Comparison of ENCODE assay signal across 1 cellular context in the genomic region with DNA sequence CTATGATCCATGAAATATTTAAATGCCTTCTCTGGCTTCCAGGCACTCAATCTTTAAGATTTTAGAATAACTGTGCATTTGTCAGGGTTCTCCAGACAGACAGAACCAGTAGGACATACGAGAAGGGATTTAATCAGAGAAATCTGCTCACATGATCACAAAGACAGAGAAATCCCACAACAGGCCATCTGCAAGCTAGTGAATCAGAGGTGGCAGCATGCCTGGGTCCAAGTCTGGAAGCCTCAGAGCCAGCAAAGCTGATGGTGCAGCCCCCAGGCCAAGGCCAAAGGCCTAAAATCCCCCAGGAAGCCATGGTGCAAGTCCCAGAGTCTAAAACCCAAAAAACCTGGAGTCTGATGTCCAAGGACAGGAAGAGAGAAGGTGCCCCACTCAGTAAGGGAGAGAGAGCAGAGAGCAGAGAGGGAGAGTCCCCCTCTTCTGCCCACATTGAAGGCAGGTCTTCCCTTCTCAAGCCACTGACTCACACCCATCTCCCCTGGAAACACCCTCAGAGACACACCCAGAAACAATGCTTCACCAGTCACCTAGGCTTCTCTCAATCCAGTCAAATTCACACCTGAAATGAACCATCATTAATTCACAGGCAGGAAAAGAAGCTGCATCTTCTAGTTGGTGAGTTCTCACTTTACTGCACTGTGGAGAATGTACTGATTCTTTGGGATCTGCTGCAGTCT.
TF ChIP-seq lines count a peak whose summit lies in the region.

No MANE protein-coding gene starts in this region.

TF ChIP-seq in SK-N-SH treated with all-trans-retinoic acid at 6 μM for 48 hours, 23 proteins besides CTCF, POLR2A, EP300 and RAD21:
- TF ChIP-seq ZNF70 (CRISPR knock-in tag; IDR thresholded peaks at IDR 0.05) (no peak), PPARA (CRISPR knock-in tag; IDR thresholded peaks at IDR 0.05; ENCODE audit: borderline replicate concordance) (no peak), TOX (CRISPR knock-in tag; IDR thresholded peaks at IDR 0.05; ENCODE audit: borderline replicate concordance) (no peak), ZFP30 (CRISPR knock-in tag; IDR thresholded peaks at IDR 0.05) (no peak), CSDC2 (CRISPR knock-in tag; IDR thresholded peaks at IDR 0.05) (no peak), SNAI2 (CRISPR knock-in tag; IDR thresholded peaks at IDR 0.05) (no peak), TCF4 (CRISPR knock-in tag; IDR thresholded peaks at IDR 0.05; ENCODE audit: borderline replicate concordance) (no peak), ARNTL (CRISPR knock-in tag; IDR thresholded peaks at IDR 0.05; ENCODE audit: borderline replicate concordance, low read depth) (no peak), ESRRG (CRISPR knock-in tag; IDR thresholded peaks at IDR 0.05) (no peak), ZFP3 (CRISPR knock-in tag; IDR thresholded peaks at IDR 0.05) (no peak), ZNF565 (CRISPR knock-in tag; conservative IDR thresholded peaks at IDR 0.05; ENCODE audit: low read depth) (no peak), ZNF8 (CRISPR knock-in tag; IDR thresholded peaks at IDR 0.05) (no peak), BACH2 (CRISPR knock-in tag; IDR thresholded peaks at IDR 0.05; ENCODE audit: borderline replicate concordance) (no peak)
- TF ChIP-seq, protein P1, sequence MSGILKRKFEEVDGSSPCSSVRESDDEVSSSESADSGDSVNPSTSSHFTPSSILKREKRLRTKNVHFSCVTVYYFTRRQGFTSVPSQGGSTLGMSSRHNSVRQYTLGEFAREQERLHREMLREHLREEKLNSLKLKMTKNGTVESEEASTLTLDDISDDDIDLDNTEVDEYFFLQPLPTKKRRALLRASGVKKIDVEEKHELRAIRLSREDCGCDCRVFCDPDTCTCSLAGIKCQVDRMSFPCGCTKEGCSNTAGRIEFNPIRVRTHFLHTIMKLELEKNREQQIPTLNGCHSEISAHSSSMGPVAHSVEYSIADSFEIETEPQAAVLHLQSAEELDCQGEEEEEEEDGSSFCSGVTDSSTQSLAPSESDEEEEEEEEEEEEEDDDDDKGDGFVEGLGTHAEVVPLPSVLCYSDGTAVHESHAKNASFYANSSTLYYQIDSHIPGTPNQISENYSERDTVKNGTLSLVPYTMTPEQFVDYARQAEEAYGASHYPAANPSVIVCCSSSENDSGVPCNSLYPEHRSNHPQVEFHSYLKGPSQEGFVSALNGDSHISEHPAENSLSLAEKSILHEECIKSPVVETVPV (CRISPR knock-in tag; IDR thresholded peaks at IDR 0.05), result no peak
- TF ChIP-seq, protein P2, sequence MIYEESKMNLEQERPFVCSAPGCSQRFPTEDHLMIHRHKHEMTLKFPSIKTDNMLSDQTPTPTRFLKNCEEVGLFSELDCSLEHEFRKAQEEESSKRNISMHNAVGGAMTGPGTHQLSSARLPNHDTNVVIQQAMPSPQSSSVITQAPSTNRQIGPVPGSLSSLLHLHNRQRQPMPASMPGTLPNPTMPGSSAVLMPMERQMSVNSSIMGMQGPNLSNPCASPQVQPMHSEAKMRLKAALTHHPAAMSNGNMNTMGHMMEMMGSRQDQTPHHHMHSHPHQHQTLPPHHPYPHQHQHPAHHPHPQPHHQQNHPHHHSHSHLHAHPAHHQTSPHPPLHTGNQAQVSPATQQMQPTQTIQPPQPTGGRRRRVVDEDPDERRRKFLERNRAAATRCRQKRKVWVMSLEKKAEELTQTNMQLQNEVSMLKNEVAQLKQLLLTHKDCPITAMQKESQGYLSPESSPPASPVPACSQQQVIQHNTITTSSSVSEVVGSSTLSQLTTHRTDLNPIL (CRISPR knock-in tag; IDR thresholded peaks at IDR 0.05; ENCODE audit: low read depth), result no peak
- TF ChIP-seq, protein P3, sequence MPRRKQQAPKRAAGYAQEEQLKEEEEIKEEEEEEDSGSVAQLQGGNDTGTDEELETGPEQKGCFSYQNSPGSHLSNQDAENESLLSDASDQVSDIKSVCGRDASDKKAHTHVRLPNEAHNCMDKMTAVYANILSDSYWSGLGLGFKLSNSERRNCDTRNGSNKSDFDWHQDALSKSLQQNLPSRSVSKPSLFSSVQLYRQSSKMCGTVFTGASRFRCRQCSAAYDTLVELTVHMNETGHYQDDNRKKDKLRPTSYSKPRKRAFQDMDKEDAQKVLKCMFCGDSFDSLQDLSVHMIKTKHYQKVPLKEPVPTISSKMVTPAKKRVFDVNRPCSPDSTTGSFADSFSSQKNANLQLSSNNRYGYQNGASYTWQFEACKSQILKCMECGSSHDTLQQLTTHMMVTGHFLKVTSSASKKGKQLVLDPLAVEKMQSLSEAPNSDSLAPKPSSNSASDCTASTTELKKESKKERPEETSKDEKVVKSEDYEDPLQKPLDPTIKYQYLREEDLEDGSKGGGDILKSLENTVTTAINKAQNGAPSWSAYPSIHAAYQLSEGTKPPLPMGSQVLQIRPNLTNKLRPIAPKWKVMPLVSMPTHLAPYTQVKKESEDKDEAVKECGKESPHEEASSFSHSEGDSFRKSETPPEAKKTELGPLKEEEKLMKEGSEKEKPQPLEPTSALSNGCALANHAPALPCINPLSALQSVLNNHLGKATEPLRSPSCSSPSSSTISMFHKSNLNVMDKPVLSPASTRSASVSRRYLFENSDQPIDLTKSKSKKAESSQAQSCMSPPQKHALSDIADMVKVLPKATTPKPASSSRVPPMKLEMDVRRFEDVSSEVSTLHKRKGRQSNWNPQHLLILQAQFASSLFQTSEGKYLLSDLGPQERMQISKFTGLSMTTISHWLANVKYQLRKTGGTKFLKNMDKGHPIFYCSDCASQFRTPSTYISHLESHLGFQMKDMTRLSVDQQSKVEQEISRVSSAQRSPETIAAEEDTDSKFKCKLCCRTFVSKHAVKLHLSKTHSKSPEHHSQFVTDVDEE (CRISPR knock-in tag; IDR thresholded peaks at IDR 0.05), result no peak
TF ChIP-seq in SK-N-SH treated with all-trans-retinoic acid at 6 μM for 48 hours: peak in this region for 0.
